Comparison of ENCODE assay signal across 8 cellular contexts in the genomic region with DNA sequence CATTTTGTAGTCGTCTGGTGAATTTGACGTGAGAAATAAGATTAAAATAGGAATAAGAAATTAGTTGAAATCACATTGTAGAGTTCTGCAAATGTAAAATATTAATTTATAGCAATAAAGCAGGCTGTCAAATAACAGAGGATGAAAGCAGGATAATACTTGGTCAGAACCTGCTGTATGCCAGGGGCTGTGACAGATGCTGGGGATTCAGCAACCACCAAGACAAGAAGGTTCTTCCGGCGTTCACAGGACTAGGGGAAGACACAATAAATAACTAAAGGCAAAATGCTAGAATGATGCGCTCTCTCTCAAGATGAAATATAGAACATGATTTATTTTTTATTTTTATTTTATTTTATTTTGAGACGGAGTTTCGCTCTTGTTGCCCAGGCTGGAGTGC. TPM values are rescaled to one million over a fixed set of nuclear protein-coding genes. Genes with fewer than 3 reads are reported as not detected.
DNase-seq lines count a peak whose midpoint lies in the region; ATAC-seq, FAIRE-seq and TF ChIP-seq lines count a peak whose summit lies in the region.

No MANE protein-coding gene starts in this region.

- H3K4me3 ChIP-seq in CD4-positive, CD25-positive, alpha-beta regulatory T cell (ENCODE audit: low read depth, low read length): peak overlapping the region; percentile 73
- H3K4me3 ChIP-seq in LNCaP clone FGC (ENCODE audit: low read depth, low read length): peak overlapping the region; percentile 71
- H3K4me3 ChIP-seq in cardiac fibroblast (replicated peaks in 1 of 2; ENCODE audit: low read depth in 2 of 2, low read length in 2 of 2): peak overlapping the region; percentile 58 to 59

- peak overlapping the region; percentile 92 for H3K27ac ChIP-seq in CD4-positive, CD25-positive, alpha-beta regulatory T cell (ENCODE audit: insufficient read depth, low read length, poor library complexity, severe bottlenecking)

- H3K4me3 Mint-ChIP-seq in CD4-positive, CD25-positive, alpha-beta regulatory T cell: peak overlapping the region; percentile 91 to 98 (median 96)
- H3K4me3 Mint-ChIP-seq in naive thymus-derived CD8-positive, alpha-beta T cell: peak overlapping the region; percentile 85 to 95 (median 92)

- no peaks in the 10 kb centered on the region for H3K36me3 ChIP-seq in CD4-positive, CD25-positive, alpha-beta regulatory T cell (ENCODE audit: control insufficient read depth, insufficient read depth, low read length)

- H3K4me1 Mint-ChIP-seq in CD4-positive, CD25-positive, alpha-beta regulatory T cell: peaks cover 27 to 60% (median 47%) of the 10 kb centered on the region in 4 donors
- peaks cover 9 to 39% (median 30%) of the 10 kb centered on the region in 4 donors for H3K4me1 Mint-ChIP-seq in naive thymus-derived CD8-positive, alpha-beta T cell

- no peaks in the 10 kb centered on the region for H3K27me3 ChIP-seq in CD4-positive, CD25-positive, alpha-beta regulatory T cell (ENCODE audit: control insufficient read depth, insufficient read depth, low read length)

- DNase-seq in CD4-positive, CD25-positive, alpha-beta regulatory T cell: peak in 1 of 3 donors; percentile 51
- DNase-seq in LNCaP clone FGC (ENCODE audit: low read depth) (no peak), cardiac fibroblast (ENCODE audit: low read depth in 2 of 2) (no peak), frontal cortex (ENCODE audit: low spot score in 2 of 2) (no peak), NK-92 (lab: John Stamatoyannopoulos, UW; ENCODE audit: unreplicated experiment) (no peak), COLO829 (ENCODE audit: low spot score) (no peak)
- DNase-seq in naive thymus-derived CD8-positive, alpha-beta T cell: no peak

- no peaks in the 10 kb centered on the region for H3K9me3 ChIP-seq in CD4-positive, CD25-positive, alpha-beta regulatory T cell (ENCODE audit: control insufficient read depth in 2 of 2, low read length in 2 of 2)

- no peak for FAIRE-seq in frontal cortex (lab: Jason Lieb, UNC)

- TF ChIP-seq CTCF in LNCaP clone FGC (IDR thresholded peaks at IDR 0.05; ENCODE audit: control insufficient read depth, extremely low read depth, insufficient read depth): no peak
- no peak for TF ChIP-seq CTCF in cardiac fibroblast (IDR thresholded peaks at IDR 0.05; ENCODE audit: low read depth, low read length)

- H3K9me3 Mint-ChIP-seq in CD4-positive, CD25-positive, alpha-beta regulatory T cell: peaks cover 0 to 1% (median 0%) of the 10 kb centered on the region in 7 donors
- H3K9me3 Mint-ChIP-seq in naive thymus-derived CD8-positive, alpha-beta T cell: peaks cover 0 to 6% (median 0%) of the 10 kb centered on the region in 9 donors

- peaks cover 46% of the 10 kb centered on the region for H3K4me1 ChIP-seq in CD4-positive, CD25-positive, alpha-beta regulatory T cell (ENCODE audit: control insufficient read depth, insufficient read depth, low read length, poor library complexity, severe bottlenecking)

- ATAC-seq in CD4-positive, CD25-positive, alpha-beta regulatory T cell (ENCODE audit: low read depth in 2 of 2): no peak
- no peak for ATAC-seq in naive thymus-derived CD8-positive, alpha-beta T cell
- no peak for ATAC-seq in HG02970 (IDR thresholded peaks at IDR 0.05; ENCODE audit: low FRiP score, unreplicated experiment)

- POLR2A ChIA-PET in naive thymus-derived CD8-positive, alpha-beta T cell (lab: Charles Lee): no interaction called here

- H3K27me3 Mint-ChIP-seq in CD4-positive, CD25-positive, alpha-beta regulatory T cell: no peaks in the 10 kb centered on the region
- no peaks in the 10 kb centered on the region for H3K27me3 Mint-ChIP-seq in naive thymus-derived CD8-positive, alpha-beta T cell

- H3K36me3 Mint-ChIP-seq in CD4-positive, CD25-positive, alpha-beta regulatory T cell: no peaks in the 10 kb centered on the region
- no peaks in the 10 kb centered on the region for H3K36me3 Mint-ChIP-seq in naive thymus-derived CD8-positive, alpha-beta T cell

- H3K27ac Mint-ChIP-seq in CD4-positive, CD25-positive, alpha-beta regulatory T cell: peak overlapping the region; percentile 95 to 97 (median 96)
- H3K27ac Mint-ChIP-seq in naive thymus-derived CD8-positive, alpha-beta T cell: peak overlapping the region; percentile 91 to 97 (median 96)

RNA-seq across cellular contexts. Expression of gene PARK7, which starts 6.8 kb away (rescaled TPM):
- 150 TPM for total RNA-seq in CD4-positive, CD25-positive, alpha-beta regulatory T cell
- 100 to 1,000 TPM; 453 to 527 (median 478) TPM for polyA plus RNA-seq in CD4-positive, CD25-positive, alpha-beta regulatory T cell
- total RNA-seq in naive thymus-derived CD8-positive, alpha-beta T cell: 100 to 1,000 TPM; 110 to 113 TPM
- 100 to 1,000 TPM; 318 to 348 (median 345) TPM for polyA plus RNA-seq in naive thymus-derived CD8-positive, alpha-beta T cell
- 160 TPM for total RNA-seq in frontal cortex

RNA-seq across cellular contexts. Expression of gene TNFRSF9, which starts 14.0 kb away (rescaled TPM):
- 30.9 TPM for total RNA-seq in CD4-positive, CD25-positive, alpha-beta regulatory T cell
- 10 to 100 TPM; 10.3 to 35.6 (median 23.0) TPM for polyA plus RNA-seq in CD4-positive, CD25-positive, alpha-beta regulatory T cell
- total RNA-seq in naive thymus-derived CD8-positive, alpha-beta T cell: under 1 TPM; 0.05 to 0.25 TPM
- polyA plus RNA-seq in naive thymus-derived CD8-positive, alpha-beta T cell: 1 to 10 TPM in 1 of 3 donors, under 1 TPM in 2; 0.15 to 5.1 (median 0.24) TPM
- total RNA-seq in frontal cortex: not detected

Comparison
In these comparisons a context has a peak if more than half of its experiments do, and no peak if none do; other contexts are left out.
1. RNA of gene TNFRSF9, which starts 14.0 kb away (total RNA-seq): 30.9 TPM in CD4-positive, CD25-positive, alpha-beta regulatory T cell (single experiment); 0.05 to 0.25 TPM in naive thymus-derived CD8-positive, alpha-beta T cell and not detected in frontal cortex (single experiment); every median in the first group is over 10 times any median in the second.
2. Peak in every context shown above with its lines, with median percentiles within 50 percentile points of each other: H3K4me3 ChIP-seq.